ENCODE assay signal across 8 cellular contexts in genomic region chr19:47608074-47608907, GRCh38. TPM values are rescaled to one million over a fixed set of nuclear protein-coding genes. Genes with fewer than 3 reads are reported as not detected.
DNase-seq lines count a peak whose midpoint lies in the region; FAIRE-seq and TF ChIP-seq lines count a peak whose summit lies in the region.

No MANE protein-coding gene starts in this region.

- H3K4me1 Mint-ChIP-seq in endothelial cell (ENCODE audit: unreplicated experiment) = peaks cover 25% of the 10 kb centered on the region

- DNase-seq in COR-L47 (lab: John Stamatoyannopoulos, UW) (peak; percentile 83), GM20000 (ENCODE audit: low spot score) (peak; percentile 99), HTR-8/SVneo (ENCODE audit: insufficient read length, low spot score) (peak; percentile 93), NOMO-1 (lab: John Stamatoyannopoulos, UW; ENCODE audit: unreplicated experiment in 2 of 2) (peak; percentile 78 to 83), endothelial cell (ENCODE audit: low spot score) (peak; percentile 99), middle frontal gyrus (ENCODE audit: extremely low spot score, low spot score) (peak; percentile 93)
- peak; percentile 96 for DNase-seq in activated CD8-positive, alpha-beta memory T cell treated with anti-CD3 and anti-CD28 coated beads, Interleukin-2, amount 50 U/mL, for 4 hours
- DNase-seq in stimulated activated CD8-positive, alpha-beta memory T cell treated with anti-CD3 and anti-CD28 coated beads, Interleukin-2, amount 100 ng/mL, for 1 hour (ENCODE audit: low read depth in 2 of 2) = peak; percentile 90 to 91

- peak overlapping the region; percentile 91 for H3K27ac Mint-ChIP-seq in endothelial cell (ENCODE audit: unreplicated experiment)

- H3K27me3 Mint-ChIP-seq in endothelial cell (ENCODE audit: unreplicated experiment) = peaks cover 12% of the 10 kb centered on the region

- FAIRE-seq in HTR-8/SVneo (lab: Jason Lieb, UNC) = peak; percentile 46

- H3K9me3 Mint-ChIP-seq in endothelial cell (ENCODE audit: unreplicated experiment) = no peaks in the 10 kb centered on the region

- TF ChIP-seq CTCF in GM20000 (IDR thresholded peaks at IDR 0.05; ENCODE audit: extremely low read depth, missing control alignments) = no peak
- TF ChIP-seq CTCF in endothelial cell (IDR thresholded peaks at IDR 0.05; ENCODE audit: unreplicated experiment) = no peak

- peak overlapping the region; percentile 95 for H3K4me3 Mint-ChIP-seq in endothelial cell (ENCODE audit: unreplicated experiment)

- peaks cover 3% of the 10 kb centered on the region for H3K36me3 Mint-ChIP-seq in endothelial cell (ENCODE audit: low read depth, unreplicated experiment)

RNA-seq across cellular contexts. Expression of gene BICRA, which starts 0.6 kb away (rescaled TPM):
- total RNA-seq in endothelial cell (ENCODE audit: unreplicated experiment) = 24.1 TPM

RNA-seq across cellular contexts. Expression of gene ZNF541, which starts 35.3 kb away (rescaled TPM):
- total RNA-seq in endothelial cell (ENCODE audit: unreplicated experiment) = not detected

Comparison
In these comparisons a context has a peak if more than half of its experiments do, and no peak if none do; other contexts are left out.
1. Peak in every context shown above with its lines: DNase-seq.